ENCODE assay signal across 9 cellular contexts in the genomic region with DNA sequence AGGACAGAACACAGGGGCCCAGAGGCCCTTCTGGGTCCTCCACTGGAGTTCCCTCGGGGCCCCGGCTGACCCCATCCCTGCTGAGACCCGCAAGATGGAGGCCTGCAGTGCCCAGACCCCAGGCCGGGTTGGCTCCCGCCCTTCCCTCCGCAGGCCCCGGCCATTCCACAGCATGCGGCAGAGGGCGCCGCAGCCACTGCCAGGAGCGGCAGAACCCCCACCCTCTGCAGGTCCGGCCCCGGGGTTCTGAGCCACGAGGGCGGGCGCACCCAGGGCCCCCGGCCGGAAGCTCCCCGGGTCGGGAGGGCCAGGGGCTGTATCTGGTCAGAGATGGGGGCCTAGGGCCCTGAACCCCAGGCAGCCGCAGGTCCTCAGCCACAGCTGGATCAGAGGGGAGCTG. TPM values are rescaled to one million over a fixed set of nuclear protein-coding genes. Genes with fewer than 3 reads are reported as not detected.
A peak's percentile ranks its signal among the peaks of the same experiment; 100 is the strongest.
DNase-seq lines count a peak whose midpoint lies in the region; ATAC-seq, FAIRE-seq and TF ChIP-seq lines count a peak whose summit lies in the region.
"Had no signal": no experiment of that assay in that cellular context is flagged by ENCODE, and none has a peak within 500 bp of the region (broad histone marks: within the 10 kb centered on the region; RNA-seq: fewer than 3 reads in every experiment).

No MANE protein-coding gene starts in this region.

- TF ChIP-seq CTCF in CD8-positive, alpha-beta T cell (IDR thresholded peaks at IDR 0.05), result no peak
- TF ChIP-seq CTCF in mucosa of descending colon (IDR thresholded peaks at IDR 0.05), result no peak

- peak; percentile 78 for ATAC-seq in CD8-positive, alpha-beta T cell
- peak; percentile 57 for ATAC-seq in mucosa of descending colon

- POLR2A ChIA-PET in CD8-positive, alpha-beta T cell (lab: Charles Lee), result interaction anchor here (0.9 kb wide), 1 partner anchor 277 kb away, joined by 4 read pairs; no protein-coding TSS in a partner anchor

- H3K4me1 ChIP-seq in CD8-positive, alpha-beta T cell (ENCODE audit: insufficient read depth, low read length), result peaks cover 7% of the 10 kb centered on the region
- H3K4me1 ChIP-seq in mucosa of descending colon (ENCODE audit: low read depth), result no peaks in the 10 kb centered on the region

- H3K4me1 Mint-ChIP-seq in CD8-positive, alpha-beta T cell (ENCODE audit: low read depth), result no peaks in the 10 kb centered on the region

- no peaks in the 10 kb centered on the region for H3K36me3 Mint-ChIP-seq in CD8-positive, alpha-beta T cell

- no peaks in the 10 kb centered on the region for H3K27me3 Mint-ChIP-seq in CD8-positive, alpha-beta T cell (ENCODE audit: low read depth)

- no peaks in the 10 kb centered on the region for H3K9me3 Mint-ChIP-seq in CD8-positive, alpha-beta T cell

- H3K4me3 ChIP-seq in CD8-positive, alpha-beta T cell (ENCODE audit: low read depth, low read length), result no peak overlapping the region
- H3K4me3 ChIP-seq in mucosa of descending colon, result no peak overlapping the region

- no peak overlapping the region for H3K27ac ChIP-seq in CD8-positive, alpha-beta T cell (ENCODE audit: low read depth, low read length)

- H3K4me3 Mint-ChIP-seq in CD8-positive, alpha-beta T cell, result no peak overlapping the region

- no peaks in the 10 kb centered on the region for H3K27me3 ChIP-seq in CD8-positive, alpha-beta T cell (ENCODE audit: insufficient read depth, low read length)

- no peaks in the 10 kb centered on the region for H3K9me3 ChIP-seq in CD8-positive, alpha-beta T cell (ENCODE audit: low read length)
- H3K9me3 ChIP-seq in mucosa of descending colon, result no peaks in the 10 kb centered on the region

- no peak overlapping the region for H3K27ac Mint-ChIP-seq in CD8-positive, alpha-beta T cell

- H3K36me3 ChIP-seq in CD8-positive, alpha-beta T cell (ENCODE audit: insufficient read depth, low read length), result no peaks in the 10 kb centered on the region
- no peaks in the 10 kb centered on the region for H3K36me3 ChIP-seq in mucosa of descending colon (ENCODE audit: low read depth)

- FAIRE-seq in H54 (lab: Jason Lieb, UNC), result no peak

- intact Hi-C loops in CD8-positive, alpha-beta T cell (cut with DNase I, micrococcal nuclease), result no loop called here
- intact Hi-C loops in mucosa of descending colon (cut with DNase I, micrococcal nuclease), result no loop called here

- peak in 4 of 7 experiments; percentile 28 to 64 (median 48) for DNase-seq in CD8-positive, alpha-beta T cell
- DNase-seq in NOMO-1 treated with DMSO at 0.1 percent for 48 hours (lab: John Stamatoyannopoulos, UW; ENCODE audit: unreplicated experiment) (peak; percentile 82), mucosa of descending colon (peak in 2 of 3 donors; percentile 32 to 48), NCI-H510A treated with DMSO at 0.1 percent for 48 hours (lab: John Stamatoyannopoulos, UW) (no peak), H54 (ENCODE audit: insufficient read length, low spot score) (no peak), NCI-H1417 (lab: John Stamatoyannopoulos, UW) (no peak), cortex of kidney (lab: John Stamatoyannopoulos, UW) (no peak)
- peak; percentile 20 for DNase-seq in activated naive CD8-positive, alpha-beta T cell treated with anti-CD3 and anti-CD28 coated beads, Interleukin-2, amount 50 U/mL, for 16 hours (ENCODE audit: low read depth, low spot score)

- TF ChIP-seq POLR2A in H54 (IDR thresholded peaks at IDR 0.05; ENCODE audit: low read depth, low read length), result no peak

- CTCF ChIA-PET in CD8-positive, alpha-beta T cell (lab: Charles Lee), result interaction anchor here (0.7 to 1.2 kb wide), 2 partner anchors 18 to 110 kb away, joined by 3 to 4 read pairs; no protein-coding TSS in a partner anchor

RNA-seq across cellular contexts. Expression of a gene that starts 2.4 kb away (rescaled TPM):
- total RNA-seq in CD8-positive, alpha-beta T cell, result 1 to 10 TPM in 1 of 2 experiments, under 1 TPM in 1; 0.75 to 1.2 TPM
- total RNA-seq in mucosa of descending colon, result under 1 TPM in 1 of 3 donors, not detected in 2; 0.34 TPM
- total RNA-seq: dermis microvascular lymphatic vessel endothelial cell had no signal

RNA-seq across cellular contexts. Expression of a gene that starts 8.0 kb away (rescaled TPM):
- total RNA-seq in CD8-positive, alpha-beta T cell, result 10 to 100 TPM in 1 of 2 experiments, 1 to 10 TPM in 1; 8.1 to 10.3 TPM
- total RNA-seq in mucosa of descending colon, result 10 to 100 TPM; 10.3 to 14.4 (median 11.0) TPM

RNA-seq across cellular contexts. Expression of a gene that starts 14.0 kb away (rescaled TPM):
- total RNA-seq in CD8-positive, alpha-beta T cell, result 10 to 100 TPM; 52.9 to 53.3 TPM
- 10 to 100 TPM; 16.2 to 36.5 (median 28.2) TPM for total RNA-seq in mucosa of descending colon

RNA-seq across cellular contexts. Expression of a gene that starts 15.8 kb away (rescaled TPM):
- total RNA-seq in CD8-positive, alpha-beta T cell, result 1 to 10 TPM; 2.2 to 2.4 TPM
- total RNA-seq in mucosa of descending colon, result 1 to 10 TPM in 2 of 3 donors, under 1 TPM in 1; 0.43 to 2.4 (median 1.1) TPM

RNA-seq across cellular contexts. Expression of a gene that starts 46.3 kb away (rescaled TPM):
- 10 to 100 TPM; 85.7 to 90.0 TPM for total RNA-seq in CD8-positive, alpha-beta T cell
- total RNA-seq in mucosa of descending colon, result 10 to 100 TPM; 59.3 to 98.1 (median 59.8) TPM

Comparison
In these comparisons a context has a peak if more than half of its experiments do, and no peak if none do; other contexts are left out.
1. DNase-seq: peak in CD8-positive, alpha-beta T cell (4 of 7), NOMO-1 treated with DMSO at 0.1 percent for 48 hours (single experiment), activated naive CD8-positive, alpha-beta T cell treated with anti-CD3 and anti-CD28 coated beads, Interleukin-2, amount 50 U/mL, for 16 hours (single experiment) and mucosa of descending colon (2 of 3); none in NCI-H510A treated with DMSO at 0.1 percent for 48 hours (single experiment), H54 (single experiment), NCI-H1417 (0 of 3) and cortex of kidney (single experiment).